ENCODE assay signal across 8 cellular contexts in genomic region chr1:58815069-58815679, GRCh38. TPM values are rescaled to one million over a fixed set of nuclear protein-coding genes. Genes with fewer than 3 reads are reported as not detected.
DNase-seq lines count a peak whose midpoint lies in the region; ATAC-seq and TF ChIP-seq lines count a peak whose summit lies in the region.

No MANE protein-coding gene starts in this region.

- H3K36me3 ChIP-seq in hepatocyte (replicated peaks; ENCODE audit: insufficient read depth, low read depth): no peaks in the 10 kb centered on the region

- DNase-seq in AML-193 (lab: John Stamatoyannopoulos, UW): peak; percentile 67 to 72
- DNase-seq in GM19240 (ENCODE audit: insufficient read length, low spot score): peak; percentile 35
- DNase-seq in SKM-1 (lab: John Stamatoyannopoulos, UW; ENCODE audit: unreplicated experiment): peak; percentile 56
- DNase-seq in astrocyte of the hippocampus (ENCODE audit: low read depth, low spot score): peak; percentile 95
- DNase-seq in hepatocyte (ENCODE audit: low spot score): peak; percentile 89
- peak; percentile 45 for DNase-seq in retinal pigment epithelial cell (ENCODE audit: low read depth)
- no peak for DNase-seq in NCI-H146 treated with DMSO at 0.1 percent for 48 hours (lab: John Stamatoyannopoulos, UW; ENCODE audit: unreplicated experiment)

- H3K9me3 ChIP-seq in hepatocyte (ENCODE audit: low read depth): no peaks in the 10 kb centered on the region

- peaks cover 34% of the 10 kb centered on the region for H3K4me1 ChIP-seq in hepatocyte (ENCODE audit: insufficient read depth)

- H2AFZ ChIP-seq in hepatocyte: peak overlapping the region; percentile 54

- H3K27ac ChIP-seq in hepatocyte: peak overlapping the region; percentile 94

- no peaks in the 10 kb centered on the region for H3K27me3 ChIP-seq in hepatocyte

- 7% methylated on average over 36 of the region's 36 CpGs for WGBS in hepatocyte (ENCODE audit: low lambda C conversion rate, missing lambda C conversion rate)

- no peaks in the 10 kb centered on the region for H3K79me2 ChIP-seq in hepatocyte

- H4K20me1 ChIP-seq in hepatocyte (ENCODE audit: insufficient read depth, poor library complexity, severe bottlenecking): no peaks in the 10 kb centered on the region

- peak overlapping the region; percentile 83 for H3K4me2 ChIP-seq in hepatocyte

- peak; percentile 56 for ATAC-seq in HG03354 (IDR thresholded peaks at IDR 0.05; ENCODE audit: poor library complexity, severe bottlenecking, unreplicated experiment)

- no peaks in the 10 kb centered on the region for H3K9me2 ChIP-seq in hepatocyte (replicated peaks; ENCODE audit: insufficient read depth)

- TF ChIP-seq CTCF in hepatocyte (IDR thresholded peaks at IDR 0.05; ENCODE audit: poor library complexity) (no peak), retinal pigment epithelial cell (conservative IDR thresholded peaks at IDR 0.05; ENCODE audit: low read depth, low read length) (no peak)

- H3K4me3 ChIP-seq in hepatocyte (peak overlapping the region; percentile 18), retinal pigment epithelial cell (ENCODE audit: low read length) (peak overlapping the region; percentile 58)

RNA-seq across cellular contexts. Expression of gene JUN, which starts 31.3 kb away (rescaled TPM):
- total RNA-seq in hepatocyte: 289 and 351 TPM in 2 replicates
- 170 and 189 TPM in 2 replicates for polyA plus RNA-seq in hepatocyte
